ENCODE assay signal across 8 cellular contexts in genomic region chr9:112809351-112809848, GRCh38. TPM values are rescaled to one million over a fixed set of nuclear protein-coding genes. Genes with fewer than 3 reads are reported as not detected.
DNase-seq lines count a peak whose midpoint lies in the region; ATAC-seq and TF ChIP-seq lines count a peak whose summit lies in the region.

No MANE protein-coding gene starts in this region.

- H3K79me2 ChIP-seq in MM.1S (ENCODE audit: low read length): no peaks in the 10 kb centered on the region

- H3K36me3 ChIP-seq in left lung (peaks cover 0 to 7% of the 10 kb centered on the region in 2 donors), MM.1S (replicated peaks; ENCODE audit: insufficient read depth, low read length) (no peaks in the 10 kb centered on the region)

- no peak overlapping the region for H2AFZ ChIP-seq in MM.1S (ENCODE audit: low read length)

- no peaks in the 10 kb centered on the region for H4K20me1 ChIP-seq in MM.1S (ENCODE audit: insufficient read depth, low read length)

- H3K27ac ChIP-seq in left lung: peak overlapping the region in 1 of 2 donors; percentile 54
- no peak overlapping the region for H3K27ac ChIP-seq in coronary artery
- no peak overlapping the region for H3K27ac ChIP-seq in MM.1S (ENCODE audit: low read length)

- no peak overlapping the region for H3K4me3 Mint-ChIP-seq in T-helper 2 cell treated with Interferon-gamma antibody and Interleukin-4, amounts not matched to agents 5 μg/mL and 100 μg/mL, for 36 hours

- peaks cover 3% of the 10 kb centered on the region for H3K36me3 Mint-ChIP-seq in T-helper 2 cell treated with Interferon-gamma antibody and Interleukin-4, amounts not matched to agents 5 μg/mL and 100 μg/mL, for 36 hours (ENCODE audit: low read depth)

- no peaks in the 10 kb centered on the region for H3K4me1 Mint-ChIP-seq in T-helper 2 cell treated with Interferon-gamma antibody and Interleukin-4, amounts not matched to agents 5 μg/mL and 100 μg/mL, for 36 hours (ENCODE audit: low read depth)

- H3F3A ChIP-seq in MM.1S (ENCODE audit: insufficient read depth, low read length): no peaks in the 10 kb centered on the region

- TF ChIP-seq CTCF in left lung (IDR thresholded peaks at IDR 0.05): no peak
- no peak for TF ChIP-seq CTCF in coronary artery (IDR thresholded peaks at IDR 0.05)
- TF ChIP-seq CTCF in MM.1S (IDR thresholded peaks at IDR 0.05; ENCODE audit: low read length): no peak

- peak; percentile 100 for ATAC-seq in GM18517 (IDR thresholded peaks at IDR 0.05; ENCODE audit: unreplicated experiment)
- peak; percentile 99 for ATAC-seq in GM21619 (IDR thresholded peaks at IDR 0.05; ENCODE audit: unreplicated experiment)
- ATAC-seq in HG03460 (IDR thresholded peaks at IDR 0.05; ENCODE audit: unreplicated experiment): peak; percentile 98
- ATAC-seq in left lung: peak; percentile 48

- H3K9me3 ChIP-seq in left lung (no peaks in the 10 kb centered on the region), MM.1S (replicated peaks; ENCODE audit: insufficient read depth, low read length) (no peaks in the 10 kb centered on the region)

- no peak overlapping the region for H3K4me3 ChIP-seq in left lung
- H3K4me3 ChIP-seq in coronary artery: no peak overlapping the region
- H3K4me3 ChIP-seq in MM.1S (ENCODE audit: low read length): no peak overlapping the region

- peaks cover 4% of the 10 kb centered on the region for H3K9me3 Mint-ChIP-seq in T-helper 2 cell treated with Interferon-gamma antibody and Interleukin-4, amounts not matched to agents 5 μg/mL and 100 μg/mL, for 36 hours

- DNase-seq in left lung (no peak), coronary artery (ENCODE audit: low spot score) (no peak), MM.1S (no peak)
- no peak for DNase-seq in T-helper 2 cell treated with Interferon-gamma antibody and Interleukin-4, amounts not matched to agents 5 μg/mL and 100 μg/mL, for 36 hours (ENCODE audit: low spot score)
- no peak for DNase-seq in stimulated activated CD4-positive, alpha-beta T cell treated with anti-CD3 and anti-CD28 coated beads, Interleukin-2, amount 100 ng/mL, for 24 hours

- no peak overlapping the region for H3K9ac ChIP-seq in MM.1S (ENCODE audit: low read length)

- H3K27me3 Mint-ChIP-seq in T-helper 2 cell treated with Interferon-gamma antibody and Interleukin-4, amounts not matched to agents 5 μg/mL and 100 μg/mL, for 36 hours (ENCODE audit: low read depth): no peaks in the 10 kb centered on the region

- intact Hi-C loops in left lung (cut with DNase I): no loop called here

- H3K27ac Mint-ChIP-seq in T-helper 2 cell treated with Interferon-gamma antibody and Interleukin-4, amounts not matched to agents 5 μg/mL and 100 μg/mL, for 36 hours: no peak overlapping the region

- no peak overlapping the region for H3K4me2 ChIP-seq in MM.1S (ENCODE audit: low read depth, low read length)

- H3K27me3 ChIP-seq in left lung (no peaks in the 10 kb centered on the region), MM.1S (replicated peaks; ENCODE audit: insufficient read depth, low read length) (no peaks in the 10 kb centered on the region)

- no peaks in the 10 kb centered on the region for H3K9me2 ChIP-seq in MM.1S (replicated peaks; ENCODE audit: insufficient read depth, low read length)

- H3K4me1 ChIP-seq in left lung (peaks cover 5 to 32% of the 10 kb centered on the region in 2 donors), MM.1S (ENCODE audit: low read length) (no peaks in the 10 kb centered on the region)

RNA-seq across cellular contexts. Expression of gene SNX30, which starts 58.8 kb away (rescaled TPM):
- total RNA-seq in left lung: 10 to 100 TPM; 51.2 to 69.4 TPM

Comparison
In these comparisons a context has a peak if more than half of its experiments do, and no peak if none do; other contexts are left out.
1. ATAC-seq: peak in every context shown above with its lines; median percentile 100 in GM18517; 99 in GM21619; 98 in HG03460; 48 in left lung.